In genomic region chr18:9720327-9720726, GRCh38 we compare ENCODE assay signal across 21 cellular contexts. TPM values are rescaled to one million over a fixed set of nuclear protein-coding genes. Genes with fewer than 3 reads are reported as not detected.
DNase-seq lines count a peak whose midpoint lies in the region; ATAC-seq and TF ChIP-seq lines count a peak whose summit lies in the region.
"Had no signal": no experiment of that assay in that cellular context is flagged by ENCODE, and none has a peak within 500 bp of the region (broad histone marks: within the 10 kb centered on the region; RNA-seq: fewer than 3 reads in every experiment).

No MANE protein-coding gene starts in this region.

- no peak for TF ChIP-seq POLR2A in prostate gland (IDR thresholded peaks at IDR 0.05)

- H3K36me3 ChIP-seq in ACC112 (ENCODE audit: insufficient read depth, low read length) (peaks cover 4% of the 10 kb centered on the region; the same call in 1 of the 2 replicates), PC-9 (ENCODE audit: low read depth) (peaks cover 4% of the 10 kb centered on the region; the same call in 1 of the 2 replicates), prostate gland (no peaks in the 10 kb centered on the region)
- H3K36me3 ChIP-seq: BLaER1 had no signal

- BruUV-seq in PC-9 (replicated peaks; lab: Mats Ljungman, UMichigan): no TSS peak

- no peak overlapping the region for H2AFZ ChIP-seq in ACC112 (ENCODE audit: low read length, unreplicated experiment)
- H2AFZ ChIP-seq in PC-9: no peak overlapping the region

- H3K4me1 ChIP-seq in ACC112 (ENCODE audit: control insufficient read depth, insufficient read depth, low read length, unreplicated experiment) (peaks cover 14% of the 10 kb centered on the region), PC-9 (replicated peaks; ENCODE audit: insufficient read depth) (peaks cover 39% of the 10 kb centered on the region), prostate gland (replicated peaks) (no peaks in the 10 kb centered on the region)
- H3K4me1 ChIP-seq: BLaER1 had no signal

- H3K9me3 ChIP-seq in PC-9 (ENCODE audit: insufficient read depth, low read depth) (no peaks in the 10 kb centered on the region), prostate gland (no peaks in the 10 kb centered on the region)
- H3K9me3 ChIP-seq: BLaER1 had no signal

- POLR2A ChIA-PET in PC-9 (lab: Charles Lee; ENCODE audit: unreplicated experiment): no interaction called here
- POLR2A ChIA-PET in GM10248 (lab: Yijun Ruan, JAX): no interaction called here

- peak overlapping the region; percentile 25 for H3K27ac Mint-ChIP-seq in endothelial cell (ENCODE audit: unreplicated experiment)
- H3K27ac Mint-ChIP-seq in neural crest cell (ENCODE audit: unreplicated experiment): peak overlapping the region; percentile 78

- H3K79me2 ChIP-seq in ACC112 (ENCODE audit: control insufficient read depth, insufficient read depth, low read length, unreplicated experiment) (peaks cover 58% of the 10 kb centered on the region), PC-9 (ENCODE audit: low read depth) (peaks cover 81% of the 10 kb centered on the region)

- H3K4me3 ChIP-seq in ACC112 (ENCODE audit: low read depth, low read length) (0 out of 2 replicates have a peak overlapping the region, but pooled peaks have one; percentile 52), PC-9 (no peak overlapping the region; the same call in 1 of the 2 replicates), prostate gland (no peak overlapping the region)
- H3K4me3 ChIP-seq: BLaER1, spleen had no signal

- H3K4me2 ChIP-seq in PC-9: peak overlapping the region; percentile 69
- H3K4me2 ChIP-seq: BLaER1 had no signal

- intact Hi-C loops in PC-9 (cut with micrococcal nuclease; ENCODE audit: unreplicated experiment): loop anchor here (5.0 kb wide), 1 partner anchor 197 kb away; no protein-coding TSS in a partner anchor
- intact Hi-C loops in prostate gland (cut with DNase I): no loop called here

- H3K27me3 ChIP-seq in ACC112 (ENCODE audit: insufficient read depth, low read length) (no peaks in the 10 kb centered on the region), PC-9 (ENCODE audit: insufficient read depth, low read depth) (no peaks in the 10 kb centered on the region), prostate gland (replicated peaks; ENCODE audit: insufficient read depth) (no peaks in the 10 kb centered on the region)
- H3K27me3 ChIP-seq: BLaER1, spleen had no signal

- TF ChIP-seq CTCF in PC-9 (conservative IDR thresholded peaks at IDR 0.05) (no peak), endothelial cell (IDR thresholded peaks at IDR 0.05; ENCODE audit: unreplicated experiment) (no peak), neural crest cell (conservative IDR thresholded peaks at IDR 0.05) (no peak), GM10248 (IDR thresholded peaks at IDR 0.05; ENCODE audit: control extremely low read depth, extremely low read depth, low read depth, missing control alignments) (no peak), prostate gland (IDR thresholded peaks at IDR 0.05) (no peak)

- DNase-seq in PC-9: no peak
- no peak for DNase-seq in endothelial cell (ENCODE audit: low spot score)
- no peak for DNase-seq in neural crest cell (ENCODE audit: low read depth, low spot score)
- no peak for DNase-seq in GM10248 (ENCODE audit: extremely low spot score)
- no peak for DNase-seq in ureter (ENCODE audit: low spot score)
- DNase-seq in prostate gland (ENCODE audit: low spot score): no peak
- DNase-seq: activated CD4-positive, CD25-positive, alpha-beta regulatory T cell treated with anti-CD3 and anti-CD28 coated beads, Interleukin-2, amount 50 U/mL, for 72 hours; activated CD8-positive, alpha-beta memory T cell treated with anti-CD3 and anti-CD28 coated beads for 24 hours; activated naive CD4-positive, alpha-beta T cell treated with anti-CD3 and anti-CD28 coated beads, Interleukin-2, amount 50 U/mL, for 16 hours; activated T-cell treated with anti-CD3 and anti-CD28 coated beads, Interleukin-2, amount 50 U/mL, for 48 hours; Calu3; effector memory CD4-positive, alpha-beta T cell; left ventricle myocardium superior; NCI-H1092; NCI-H2029 treated with DMSO at 0.1 percent for 48 hours; NK-92 treated with Interleukin-12 subunit alpha and Interleukin-12 subunit beta, amount 100 ng/mL, for 24 hours; spleen; stimulated activated CD4-positive, alpha-beta T cell treated with anti-CD3 and anti-CD28 coated beads, Interleukin-4, amount 100 ng/mL, for 4 hours had no signal

- H3K4me1 Mint-ChIP-seq in endothelial cell (ENCODE audit: unreplicated experiment) (peaks cover 23% of the 10 kb centered on the region), neural crest cell (peaks cover 14% of the 10 kb centered on the region)

- WGBS in prostate gland: 94% methylated on average over 8 of the region's 8 CpGs

- no peak for ATAC-seq in GM21717 (IDR thresholded peaks at IDR 0.05; ENCODE audit: unreplicated experiment)

- no peaks in the 10 kb centered on the region for H3K9me2 ChIP-seq in PC-9 (ENCODE audit: insufficient read depth)

- peaks cover 1% of the 10 kb centered on the region for H3K27me3 Mint-ChIP-seq in endothelial cell (ENCODE audit: unreplicated experiment)
- H3K27me3 Mint-ChIP-seq in neural crest cell (ENCODE audit: low read depth): no peaks in the 10 kb centered on the region

- no peaks in the 10 kb centered on the region for H4K20me1 ChIP-seq in PC-9 (ENCODE audit: insufficient read depth)
- H4K20me1 ChIP-seq: BLaER1 had no signal

- CTCF ChIA-PET in PC-9 (lab: Charles Lee) (interaction anchor here (0.7 kb wide), 1 partner anchor 386 kb away, joined by 5 read pairs; no protein-coding TSS in a partner anchor), GM10248 (lab: Yijun Ruan, JAX) (no interaction called here)

- H3K9me3 Mint-ChIP-seq in endothelial cell (ENCODE audit: unreplicated experiment): no peaks in the 10 kb centered on the region
- peaks cover 3% of the 10 kb centered on the region for H3K9me3 Mint-ChIP-seq in neural crest cell

- H3K36me3 Mint-ChIP-seq in endothelial cell (ENCODE audit: low read depth, unreplicated experiment): peaks cover 17% of the 10 kb centered on the region
- H3K36me3 Mint-ChIP-seq in neural crest cell (ENCODE audit: low read depth): peaks cover 11% of the 10 kb centered on the region

- H3K27ac ChIP-seq in ACC112 (ENCODE audit: low read depth, low read length) (peak overlapping the region; percentile 90), PC-9 (peak overlapping the region; percentile 76), prostate gland (no peak overlapping the region)
- H3K27ac ChIP-seq: BLaER1 had no signal

- no peak overlapping the region for H3K4me3 Mint-ChIP-seq in endothelial cell (ENCODE audit: unreplicated experiment)
- H3K4me3 Mint-ChIP-seq in neural crest cell: no peak overlapping the region

- peaks cover 34% of the 10 kb centered on the region for H3F3A ChIP-seq in PC-9 (ENCODE audit: insufficient read depth, low read depth)

RNA-seq across cellular contexts. Expression of gene RAB31, which starts 12.2 kb away (rescaled TPM):
- total RNA-seq in PC-9 (2021) (48.6 and 51.0 TPM in 2 replicates), endothelial cell (ENCODE audit: unreplicated experiment) (88.8 TPM), neural crest cell (18.9 and 23.6 TPM in 2 replicates), ureter (46.0 TPM), prostate gland (10 to 100 TPM in 1 of 2 donors, 1 to 10 TPM in 1; 7.7 to 86.9 TPM)

Comparison
In these comparisons a context has a peak if more than half of its experiments do, and no peak if none do; other contexts are left out.
1. H3K27ac ChIP-seq: peak in ACC112 (single experiment) and PC-9 (single experiment); none in prostate gland (0 of 2).